Comparison of ENCODE assay signal across 9 cellular contexts in genomic region chr12:91406920-91407341, GRCh38.
DNase-seq lines count a peak whose midpoint lies in the region; ATAC-seq and TF ChIP-seq lines count a peak whose summit lies in the region.
"Had no signal": no experiment of that assay in that cellular context is flagged by ENCODE, and none has a peak within 500 bp of the region (broad histone marks: within the 10 kb centered on the region; RNA-seq: fewer than 3 reads in every experiment).

No MANE protein-coding gene starts in this region.

- TF ChIP-seq CTCF in cardiac fibroblast (IDR thresholded peaks at IDR 0.05; ENCODE audit: low read depth, low read length): no peak

- H3K27ac Mint-ChIP-seq in T-helper 2 cell treated with Interferon-gamma antibody and Interleukin-4, amounts not matched to agents 5 μg/mL and 100 μg/mL, for 36 hours: no peak overlapping the region

- H3K4me3 ChIP-seq in cardiac fibroblast (replicated peaks in 1 of 2; ENCODE audit: low read depth in 2 of 2, low read length in 2 of 2): no peak overlapping the region

- no peaks in the 10 kb centered on the region for H3K4me1 Mint-ChIP-seq in T-helper 2 cell treated with Interferon-gamma antibody and Interleukin-4, amounts not matched to agents 5 μg/mL and 100 μg/mL, for 36 hours (ENCODE audit: low read depth)

- H3K27me3 Mint-ChIP-seq in T-helper 2 cell treated with Interferon-gamma antibody and Interleukin-4, amounts not matched to agents 5 μg/mL and 100 μg/mL, for 36 hours (ENCODE audit: low read depth): no peaks in the 10 kb centered on the region

- no peaks in the 10 kb centered on the region for H3K36me3 Mint-ChIP-seq in T-helper 2 cell treated with Interferon-gamma antibody and Interleukin-4, amounts not matched to agents 5 μg/mL and 100 μg/mL, for 36 hours (ENCODE audit: low read depth)

- ATAC-seq in GM19025 (IDR thresholded peaks at IDR 0.05; ENCODE audit: low read depth, unreplicated experiment) (peak; percentile 77), HG03442 (IDR thresholded peaks at IDR 0.05; ENCODE audit: unreplicated experiment) (peak; percentile 57)

- H3K4me3 Mint-ChIP-seq in T-helper 2 cell treated with Interferon-gamma antibody and Interleukin-4, amounts not matched to agents 5 μg/mL and 100 μg/mL, for 36 hours: no peak overlapping the region

- DNase-seq in ACHN: peak; percentile 48
- DNase-seq in cardiac fibroblast (ENCODE audit: low read depth in 2 of 2): peak; percentile 5 to 48
- no peak for DNase-seq in stimulated activated naive CD4-positive, alpha-beta T cell (lab: John Stamatoyannopoulos, UW)
- no peak for DNase-seq in NCI-H2029 treated with DMSO at 0.1 percent for 48 hours (lab: John Stamatoyannopoulos, UW)
- no peak for DNase-seq in NCI-H2227 (lab: John Stamatoyannopoulos, UW; ENCODE audit: unreplicated experiment)
- no peak for DNase-seq in T-helper 2 cell treated with Interferon-gamma antibody and Interleukin-4, amounts not matched to agents 5 μg/mL and 100 μg/mL, for 36 hours (ENCODE audit: low spot score)
- DNase-seq: DND-41 had no signal

- no peaks in the 10 kb centered on the region for H3K9me3 Mint-ChIP-seq in T-helper 2 cell treated with Interferon-gamma antibody and Interleukin-4, amounts not matched to agents 5 μg/mL and 100 μg/mL, for 36 hours

- in situ Hi-C loops in ACHN (cut with HindIII; ENCODE audit: low pct_ligation_motif_present, low pct_unique_long_range_greater_than_20kb, low sequenced_read_pairs): no loop called here

Comparison
In these comparisons a context has a peak if more than half of its experiments do, and no peak if none do; other contexts are left out.
1. DNase-seq: peak in ACHN (single experiment) and cardiac fibroblast (2 of 2); none in stimulated activated naive CD4-positive, alpha-beta T cell (0 of 6), NCI-H2029 treated with DMSO at 0.1 percent for 48 hours (single experiment), NCI-H2227 (single experiment) and T-helper 2 cell treated with Interferon-gamma antibody and Interleukin-4, amounts not matched to agents 5 μg/mL and 100 μg/mL, for 36 hours (single experiment).